ENCODE assay signal across 17 cellular contexts in genomic region chr7:23475579-23475844, GRCh38. TPM values are rescaled to one million over a fixed set of nuclear protein-coding genes. Genes with fewer than 3 reads are reported as not detected.
DNase-seq lines count a peak whose midpoint lies in the region; FAIRE-seq and TF ChIP-seq lines count a peak whose summit lies in the region.
"Had no signal": no experiment of that assay in that cellular context is flagged by ENCODE, and none has a peak within 500 bp of the region (broad histone marks: within the 10 kb centered on the region; RNA-seq: fewer than 3 reads in every experiment).

No MANE protein-coding gene starts in this region.

- H3K79me2 ChIP-seq in PC-9 (ENCODE audit: low read depth) = peaks cover 61% of the 10 kb centered on the region

- TF ChIP-seq POLR2A in adrenal gland (IDR thresholded peaks at IDR 0.05) (no peak), thyroid gland (IDR thresholded peaks at IDR 0.05) (no peak)

- no peaks in the 10 kb centered on the region for H3K9me2 ChIP-seq in PC-9 (ENCODE audit: insufficient read depth)

- CTCF ChIA-PET in A673 (lab: Charles Lee) = no interaction called here
- CTCF ChIA-PET in PC-9 (lab: Charles Lee) = interaction anchor here (0.9 kb wide), 1 partner anchor 128 kb away, joined by 4 read pairs; no protein-coding TSS in a partner anchor

- intact Hi-C loops in A673 (cut with micrococcal nuclease; ENCODE audit: unreplicated experiment) = no loop called here
- intact Hi-C loops in PC-9 (cut with micrococcal nuclease; ENCODE audit: unreplicated experiment) = loop anchor here (10.0 kb wide), 3 partner anchors 239 to 1099 kb away; partner anchors contain the start of genes PALS2, STK31 and TOMM7
- intact Hi-C loops in adrenal gland (cut with DNase I) = no loop called here
- intact Hi-C loops in thyroid gland (cut with DNase I) = no loop called here

- no TSS peak for BruUV-seq in A673 (replicated peaks; lab: Mats Ljungman, UMichigan)
- BruUV-seq in PC-9 (replicated peaks; lab: Mats Ljungman, UMichigan) = no TSS peak

- H4K20me1 ChIP-seq in PC-9 (ENCODE audit: insufficient read depth) = no peaks in the 10 kb centered on the region

- H2AFZ ChIP-seq in PC-9 = peak overlapping the region; percentile 96

- peaks cover 29% of the 10 kb centered on the region for H3F3A ChIP-seq in PC-9 (ENCODE audit: insufficient read depth, low read depth)

- peak overlapping the region; percentile 91 for H3K4me3 ChIP-seq in A673 (ENCODE audit: low read depth, low read length, poor library complexity, severe bottlenecking)
- peak overlapping the region; percentile 72 for H3K4me3 ChIP-seq in HAP-1
- H3K4me3 ChIP-seq in PC-9 = peak overlapping the region; percentile 73
- H3K4me3 ChIP-seq in adrenal gland = no peak overlapping the region
- no peak overlapping the region for H3K4me3 ChIP-seq in thyroid gland (replicated peaks in 1 of 3)
- H3K4me3 ChIP-seq: ascending aorta, mucosa of descending colon, thoracic aorta had no signal

- H3K27me3 ChIP-seq in A673 (replicated peaks; ENCODE audit: insufficient read depth, low read depth, low read length, poor library complexity) (peaks cover 44% of the 10 kb centered on the region), HAP-1 (ENCODE audit: low read depth) (no peaks in the 10 kb centered on the region), PC-9 (ENCODE audit: insufficient read depth, low read depth) (no peaks in the 10 kb centered on the region), adrenal gland (peaks cover 100% of the 10 kb centered on the region), thyroid gland (peaks cover 66% of the 10 kb centered on the region)

- H3K4me2 ChIP-seq in PC-9 = peak overlapping the region; percentile 93

- no peaks in the 10 kb centered on the region for H3K36me3 ChIP-seq in A673 (ENCODE audit: insufficient read depth, low read length, poor library complexity, severe bottlenecking)
- H3K36me3 ChIP-seq in HAP-1 (replicated peaks) = no peaks in the 10 kb centered on the region
- H3K36me3 ChIP-seq in PC-9 (ENCODE audit: low read depth) = no peaks in the 10 kb centered on the region
- H3K36me3 ChIP-seq in adrenal gland (replicated peaks in 1 of 2) = no peaks in the 10 kb centered on the region
- no peaks in the 10 kb centered on the region for H3K36me3 ChIP-seq in thyroid gland
- H3K36me3 ChIP-seq: ascending aorta, thoracic aorta had no signal

- H3K27ac ChIP-seq in A673 (ENCODE audit: low read depth, low read length, poor library complexity, severe bottlenecking) = peak overlapping the region; percentile 85
- H3K27ac ChIP-seq in PC-9 = peak overlapping the region; percentile 78
- H3K27ac ChIP-seq in caudate nucleus (ENCODE audit: low read depth, low read length) = no peak overlapping the region
- no peak overlapping the region for H3K27ac ChIP-seq in adrenal gland
- no peak overlapping the region for H3K27ac ChIP-seq in thyroid gland
- H3K27ac ChIP-seq: ascending aorta, thoracic aorta had no signal

- TF ChIP-seq CTCF in A673 (conservative IDR thresholded peaks at IDR 0.05; ENCODE audit: low read depth, low read length) (no peak), PC-9 (conservative IDR thresholded peaks at IDR 0.05) (no peak), adrenal gland (IDR thresholded peaks at IDR 0.05) (no peak), thyroid gland (IDR thresholded peaks at IDR 0.05) (no peak)

- DNase-seq in A673 (ENCODE audit: low spot score) (no peak), HAP-1 (ENCODE audit: low spot score in 2 of 2) (no peak), PC-9 (no peak), frontal cortex (ENCODE audit: low spot score in 2 of 2) (no peak), caudate nucleus (lab: John Stamatoyannopoulos, UW) (no peak), adrenal gland (no peak), ureter (ENCODE audit: low spot score) (no peak), thyroid gland (no peak)
- DNase-seq: activated CD8-positive, alpha-beta T cell treated with anti-CD3 and anti-CD28 coated beads for 36 hours; islet precursor cell; mucosa of descending colon; NCI-H1105 treated with DMSO at 0.1 percent for 48 hours; posterior cingulate gyrus; RPMI8226; T1000 had no signal

- in situ Hi-C loops in HAP-1 (cut with MboI; ENCODE audit: low sequenced_read_pairs) = no loop called here

- H3K9me3 ChIP-seq in A673 (ENCODE audit: low read depth, low read length, poor library complexity, severe bottlenecking) (no peaks in the 10 kb centered on the region), HAP-1 (no peaks in the 10 kb centered on the region), PC-9 (ENCODE audit: insufficient read depth, low read depth) (no peaks in the 10 kb centered on the region), adrenal gland (replicated peaks in 1 of 3) (no peaks in the 10 kb centered on the region), thyroid gland (no peaks in the 10 kb centered on the region)
- H3K9me3 ChIP-seq: ascending aorta, mucosa of descending colon, thoracic aorta had no signal

- FAIRE-seq in frontal cortex (lab: Jason Lieb, UNC) = peak; percentile 86

- POLR2A ChIA-PET in A673 (lab: Charles Lee; ENCODE audit: low non-redundant PET) = interaction anchor here (0.6 kb wide), 1 partner anchor 9 kb away, joined by 4 read pairs; no protein-coding TSS in a partner anchor
- POLR2A ChIA-PET in PC-9 (lab: Charles Lee; ENCODE audit: unreplicated experiment) = no interaction called here

- H3K4me1 ChIP-seq in A673 (ENCODE audit: insufficient read depth, low read length, poor library complexity, severe bottlenecking) (peaks cover 7% of the 10 kb centered on the region), HAP-1 (peaks cover 22% of the 10 kb centered on the region), PC-9 (replicated peaks; ENCODE audit: insufficient read depth) (peaks cover 39% of the 10 kb centered on the region), adrenal gland (replicated peaks in 1 of 2) (peaks cover 0 to 16% of the 10 kb centered on the region in 2 donors), thyroid gland (peaks cover 10 to 18% of the 10 kb centered on the region in 2 donors)

RNA-seq across cellular contexts. Expression of gene IGF2BP3, which starts 5.2 kb away (rescaled TPM):
- total RNA-seq in A673 (2021) = 75.3 and 85.4 TPM in 2 replicates
- total RNA-seq in PC-9 (2021) = 132 and 139 TPM in 2 replicates
- 81.5 TPM for total RNA-seq in frontal cortex
- 1 to 10 TPM in 2 of 8 donors, under 1 TPM in 4, not detected in 2; 0.14 to 6.0 (median 0.72) TPM for total RNA-seq in adrenal gland
- polyA plus RNA-seq in adrenal gland = under 1 TPM in 2 of 3 donors, not detected in 1; 0.03 to 0.09 TPM
- 0.78 TPM for total RNA-seq in ureter
- 1 to 10 TPM in 3 of 4 donors, under 1 TPM in 1; 0.67 to 5.2 (median 3.4) TPM for total RNA-seq in thyroid gland
- total RNA-seq: ascending aorta had no signal

RNA-seq across cellular contexts. Expression of gene TRA2A, which starts 56.3 kb away (rescaled TPM):
- total RNA-seq in A673 (2021) = 114 and 116 TPM in 2 replicates
- 77.0 and 112 TPM in 2 replicates for total RNA-seq in PC-9 (2021)
- 51.4 TPM for total RNA-seq in frontal cortex
- 10 to 100 TPM; 13.2 to 69.1 (median 60.2) TPM for total RNA-seq in adrenal gland
- polyA plus RNA-seq in adrenal gland = 100 to 1,000 TPM; 128 to 190 (median 134) TPM
- 147 TPM for total RNA-seq in ureter
- total RNA-seq in thyroid gland = 10 to 100 TPM; 31.6 to 49.0 (median 42.8) TPM

Comparison
In these comparisons a context has a peak if more than half of its experiments do, and no peak if none do; other contexts are left out.
1. H3K27ac ChIP-seq: peak in A673 (single experiment) and PC-9 (single experiment); none in caudate nucleus (single experiment), adrenal gland (0 of 5) and thyroid gland (0 of 3).
2. H3K4me3 ChIP-seq: peak in A673 (single experiment), HAP-1 (single experiment) and PC-9 (single experiment); none in adrenal gland (0 of 4) and thyroid gland (0 of 3).
3. RNA of gene IGF2BP3, which starts 5.2 kb away (total RNA-seq): 132 to 139 TPM in PC-9, 81.5 TPM in frontal cortex (single experiment) and 75.3 to 85.4 TPM in A673; 0.67 to 5.2 TPM in thyroid gland, 0.78 TPM in ureter (single experiment) and 0.14 to 6.0 TPM in adrenal gland; every median in the first group is over 10 times any median in the second.